3 cellular contexts compared by ENCODE assay signal in the genomic region with DNA sequence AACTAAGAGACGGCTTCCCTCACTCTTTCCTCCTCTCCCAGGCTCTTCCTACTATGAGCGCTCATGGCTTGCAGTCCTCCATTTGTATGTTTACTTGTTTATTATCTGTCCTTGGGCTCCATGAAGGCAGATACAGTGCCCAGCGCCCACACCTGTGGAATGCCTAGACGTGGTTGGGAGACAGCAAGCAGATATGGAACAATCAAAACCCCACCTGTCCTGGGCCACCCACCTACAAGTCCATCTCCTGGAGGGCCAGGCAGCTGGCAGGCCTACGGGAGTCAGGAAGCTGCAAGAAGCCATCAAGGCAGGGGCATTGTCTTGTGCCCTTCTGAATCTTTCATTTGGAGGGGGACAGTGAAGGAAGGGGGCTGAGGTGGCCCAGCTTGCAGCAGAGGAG.
TF ChIP-seq lines count a peak whose summit lies in the region.

No MANE protein-coding gene starts in this region.

TF ChIP-seq in A549, 52 proteins besides CTCF, POLR2A, EP300 and RAD21 (continued from another document):
- no peak for TF ChIP-seq NPAS2 (CRISPR knock-in tag; IDR thresholded peaks at IDR 0.05; ENCODE audit: borderline replicate concordance)
- TF ChIP-seq E2F6 (IDR thresholded peaks at IDR 0.05; ENCODE audit: borderline replicate concordance, low read depth): no peak
- no peak for TF ChIP-seq RARB (CRISPR knock-in tag; IDR thresholded peaks at IDR 0.05)
- no peak for TF ChIP-seq MYC (IDR thresholded peaks at IDR 0.05; ENCODE audit: borderline replicate concordance, low read length)
- TF ChIP-seq ZNF302 (CRISPR knock-in tag; IDR thresholded peaks at IDR 0.05): no peak
- TF ChIP-seq SMC3 (IDR thresholded peaks at IDR 0.05): no peak

TF ChIP-seq in GM23338, 12 proteins besides CTCF, POLR2A, EP300 and RAD21:
- TF ChIP-seq, protein P1, sequence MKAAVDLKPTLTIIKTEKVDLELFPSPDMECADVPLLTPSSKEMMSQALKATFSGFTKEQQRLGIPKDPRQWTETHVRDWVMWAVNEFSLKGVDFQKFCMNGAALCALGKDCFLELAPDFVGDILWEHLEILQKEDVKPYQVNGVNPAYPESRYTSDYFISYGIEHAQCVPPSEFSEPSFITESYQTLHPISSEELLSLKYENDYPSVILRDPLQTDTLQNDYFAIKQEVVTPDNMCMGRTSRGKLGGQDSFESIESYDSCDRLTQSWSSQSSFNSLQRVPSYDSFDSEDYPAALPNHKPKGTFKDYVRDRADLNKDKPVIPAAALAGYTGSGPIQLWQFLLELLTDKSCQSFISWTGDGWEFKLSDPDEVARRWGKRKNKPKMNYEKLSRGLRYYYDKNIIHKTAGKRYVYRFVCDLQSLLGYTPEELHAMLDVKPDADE (IDR thresholded peaks at IDR 0.05): no peak
- TF ChIP-seq JUNB (IDR thresholded peaks at IDR 0.05; ENCODE audit: unreplicated experiment) (no peak), POLR2AphosphoS5 (IDR thresholded peaks at IDR 0.05; ENCODE audit: low read depth) (no peak), EZH2 (IDR thresholded peaks at IDR 0.05; ENCODE audit: low read depth, unreplicated experiment) (no peak), ZNF114 (CRISPR knock-in tag; IDR thresholded peaks at IDR 0.05) (no peak), CREB1 (CRISPR knock-in tag; IDR thresholded peaks at IDR 0.05; ENCODE audit: low read depth) (no peak), STAT1 (IDR thresholded peaks at IDR 0.05; ENCODE audit: unreplicated experiment) (no peak), EZH2phosphoT487 (IDR thresholded peaks at IDR 0.05; ENCODE audit: unreplicated experiment) (no peak)
- TF ChIP-seq, protein P2, sequence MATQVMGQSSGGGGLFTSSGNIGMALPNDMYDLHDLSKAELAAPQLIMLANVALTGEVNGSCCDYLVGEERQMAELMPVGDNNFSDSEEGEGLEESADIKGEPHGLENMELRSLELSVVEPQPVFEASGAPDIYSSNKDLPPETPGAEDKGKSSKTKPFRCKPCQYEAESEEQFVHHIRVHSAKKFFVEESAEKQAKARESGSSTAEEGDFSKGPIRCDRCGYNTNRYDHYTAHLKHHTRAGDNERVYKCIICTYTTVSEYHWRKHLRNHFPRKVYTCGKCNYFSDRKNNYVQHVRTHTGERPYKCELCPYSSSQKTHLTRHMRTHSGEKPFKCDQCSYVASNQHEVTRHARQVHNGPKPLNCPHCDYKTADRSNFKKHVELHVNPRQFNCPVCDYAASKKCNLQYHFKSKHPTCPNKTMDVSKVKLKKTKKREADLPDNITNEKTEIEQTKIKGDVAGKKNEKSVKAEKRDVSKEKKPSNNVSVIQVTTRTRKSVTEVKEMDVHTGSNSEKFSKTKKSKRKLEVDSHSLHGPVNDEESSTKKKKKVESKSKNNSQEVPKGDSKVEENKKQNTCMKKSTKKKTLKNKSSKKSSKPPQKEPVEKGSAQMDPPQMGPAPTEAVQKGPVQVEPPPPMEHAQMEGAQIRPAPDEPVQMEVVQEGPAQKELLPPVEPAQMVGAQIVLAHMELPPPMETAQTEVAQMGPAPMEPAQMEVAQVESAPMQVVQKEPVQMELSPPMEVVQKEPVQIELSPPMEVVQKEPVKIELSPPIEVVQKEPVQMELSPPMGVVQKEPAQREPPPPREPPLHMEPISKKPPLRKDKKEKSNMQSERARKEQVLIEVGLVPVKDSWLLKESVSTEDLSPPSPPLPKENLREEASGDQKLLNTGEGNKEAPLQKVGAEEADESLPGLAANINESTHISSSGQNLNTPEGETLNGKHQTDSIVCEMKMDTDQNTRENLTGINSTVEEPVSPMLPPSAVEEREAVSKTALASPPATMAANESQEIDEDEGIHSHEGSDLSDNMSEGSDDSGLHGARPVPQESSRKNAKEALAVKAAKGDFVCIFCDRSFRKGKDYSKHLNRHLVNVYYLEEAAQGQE (IDR thresholded peaks at IDR 0.05; ENCODE audit: unreplicated experiment): no peak

TF ChIP-seq in GM12878, 131 proteins besides CTCF, POLR2A, EP300 and RAD21 (continued from another document):
- no peak for TF ChIP-seq EZH2 (IDR thresholded peaks at IDR 0.05; ENCODE audit: borderline replicate concordance, control insufficient read depth, low read depth, low read length)
- TF ChIP-seq CREB1 (IDR thresholded peaks at IDR 0.05; ENCODE audit: low read depth): no peak
- no peak for TF ChIP-seq CEBPZ (IDR thresholded peaks at IDR 0.05; ENCODE audit: low read depth, low read length)
- TF ChIP-seq SIX5 (IDR thresholded peaks at IDR 0.05; ENCODE audit: low read depth, low read length, severe bottlenecking): no peak
- no peak for TF ChIP-seq YBX1 (IDR thresholded peaks at IDR 0.05)
